ENCODE assay signal across 34 cellular contexts in the genomic region with DNA sequence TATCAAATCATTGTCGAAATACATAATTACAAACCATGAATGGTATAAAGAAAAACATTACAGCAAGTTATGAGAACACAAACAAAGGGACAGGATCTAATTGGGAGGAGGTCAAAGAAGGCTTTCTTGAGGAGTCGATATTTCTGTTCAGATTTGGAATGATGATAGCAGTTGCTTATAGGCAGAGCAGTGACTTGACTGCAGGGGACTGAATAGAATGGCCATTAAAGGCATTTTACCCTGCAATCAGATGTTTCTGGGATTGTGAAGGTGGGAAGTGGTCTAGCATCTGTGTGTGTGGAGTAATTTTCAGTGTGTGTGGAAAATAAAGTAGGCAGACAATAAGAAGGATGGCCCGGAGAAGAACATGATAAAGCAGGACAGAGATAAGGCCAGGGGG. TPM values are rescaled to one million over a fixed set of nuclear protein-coding genes. Genes with fewer than 3 reads are reported as not detected.
"Had no signal": no experiment of that assay in that cellular context is flagged by ENCODE, and none has a peak within 500 bp of the region (broad histone marks: within the 10 kb centered on the region; RNA-seq: fewer than 3 reads in every experiment).

No MANE protein-coding gene starts in this region.

- H3K9me3 ChIP-seq: adrenal gland, ascending aorta had no signal

- H3K27me3 Mint-ChIP-seq: activated CD4-positive, alpha-beta memory T cell treated with anti-CD3 and anti-CD28 coated beads for 36 hours; activated CD8-positive, alpha-beta memory T cell treated with anti-CD3 and anti-CD28 coated beads, Interleukin-2, amount 10 ng/mL, durations not matched to agents 7 days and 5 days; activated naive CD8-positive, alpha-beta T cell treated with anti-CD3 and anti-CD28 coated beads, Interleukin-2, amount 50 U/mL, for 24 hours; dendritic cell treated with granulocyte-macrophage colony-stimulating factor and Interleukin-4, amounts not matched to agents 40 ng/mL and 50 ng/mL, for 4 days had no signal

- H3K36me3 Mint-ChIP-seq: activated CD4-positive, alpha-beta memory T cell treated with anti-CD3 and anti-CD28 coated beads for 36 hours; activated CD8-positive, alpha-beta memory T cell treated with anti-CD3 and anti-CD28 coated beads, Interleukin-2, amount 10 ng/mL, durations not matched to agents 7 days and 5 days; activated naive CD4-positive, alpha-beta T cell treated with anti-CD3 and anti-CD28 coated beads, Interleukin-2, amount 50 U/mL, for 24 hours; activated naive CD8-positive, alpha-beta T cell treated with anti-CD3 and anti-CD28 coated beads for 36 hours had no signal

- H3K4me1 Mint-ChIP-seq: activated CD4-positive, alpha-beta T cell treated with anti-CD3 and anti-CD28 coated beads for 36 hours; activated CD4-positive, alpha-beta T cell treated with anti-CD3 and anti-CD28 coated beads, Interleukin-2, amount 10 ng/mL, durations not matched to agents 24 days and 14 days; activated CD8-positive, alpha-beta memory T cell treated with anti-CD3 and anti-CD28 coated beads, Interleukin-2, amount 10 ng/mL, durations not matched to agents 7 days and 5 days; activated naive CD4-positive, alpha-beta T cell treated with anti-CD3 and anti-CD28 coated beads, Interleukin-2, amount 50 U/mL, for 24 hours; activated naive CD8-positive, alpha-beta T cell treated with anti-CD3 and anti-CD28 coated beads for 36 hours; activated naive CD8-positive, alpha-beta T cell treated with anti-CD3 and anti-CD28 coated beads, Interleukin-2, amount 50 U/mL, for 24 hours; central memory CD8-positive, alpha-beta T cell; endodermal cell had no signal

- H3K27me3 ChIP-seq: adrenal gland, ascending aorta, brain microvascular endothelial cell, dorsolateral prefrontal cortex had no signal

- ATAC-seq: activated CD4-positive, alpha-beta T cell treated with anti-CD3 and anti-CD28 coated beads for 36 hours; activated CD8-positive, alpha-beta memory T cell treated with anti-CD3 and anti-CD28 coated beads, Interleukin-2, amount 10 ng/mL, durations not matched to agents 7 days and 5 days; activated CD8-positive, alpha-beta T cell treated with anti-CD3 and anti-CD28 coated beads, Interleukin-2, amount 10 ng/mL, durations not matched to agents 7 days and 5 days; activated naive CD8-positive, alpha-beta T cell treated with anti-CD3 and anti-CD28 coated beads, Interleukin-2, amount 50 U/mL, for 24 hours; esophagus mucosa had no signal

- DNase-seq: activated CD4-positive, alpha-beta memory T cell treated with anti-CD3 and anti-CD28 coated beads for 36 hours; activated CD4-positive, alpha-beta T cell treated with anti-CD3 and anti-CD28 coated beads for 36 hours; activated CD4-positive, alpha-beta T cell treated with anti-CD3 and anti-CD28 coated beads, Interleukin-2, amount 10 ng/mL, durations not matched to agents 24 days and 14 days; activated CD4-positive, CD25-positive, alpha-beta regulatory T cell; activated CD4-positive, CD25-positive, alpha-beta regulatory T cell treated with anti-CD3 and anti-CD28 coated beads, Interleukin-2, amount 50 U/mL, for 72 hours; activated CD8-positive, alpha-beta memory T cell treated with anti-CD3 and anti-CD28 coated beads, Interleukin-2, amount 10 ng/mL, durations not matched to agents 7 days and 5 days; activated CD8-positive, alpha-beta memory T cell treated with anti-CD3 and anti-CD28 coated beads, Interleukin-2, amount 50 U/mL, for 4 hours; activated CD8-positive, alpha-beta T cell treated with anti-CD3 and anti-CD28 coated beads, Interleukin-2, amount 10 ng/mL, durations not matched to agents 7 days and 5 days; activated effector memory CD4-positive, alpha-beta T cell treated with anti-CD3 and anti-CD28 coated beads, Interleukin-2, amount 50 U/mL, for 16 hours; activated naive CD4-positive, alpha-beta T cell treated with anti-CD3 and anti-CD28 coated beads for 36 hours; activated naive CD8-positive, alpha-beta T cell treated with anti-CD3 and anti-CD28 coated beads for 36 hours; activated naive CD8-positive, alpha-beta T cell treated with anti-CD3 and anti-CD28 coated beads, Interleukin-2, amount 50 U/mL, for 24 hours; activated T-cell treated with anti-CD3 and anti-CD28 coated beads, Interleukin-2, amount 50 U/mL, for 1 hour; activated T-cell treated with anti-CD3 and anti-CD28 coated beads, Interleukin-2, amount 50 U/mL, for 48 hours; adrenal gland; brain microvascular endothelial cell; dorsolateral prefrontal cortex; effector memory CD4-positive, alpha-beta T cell; endodermal cell; foreskin fibroblast; head of caudate nucleus; T-helper 2 cell had no signal

- H3K4me3 ChIP-seq: adrenal gland, ascending aorta, coronary artery, dorsolateral prefrontal cortex had no signal

- H3K9me3 Mint-ChIP-seq: activated CD4-positive, alpha-beta memory T cell treated with anti-CD3 and anti-CD28 coated beads for 36 hours; activated CD4-positive, alpha-beta T cell treated with anti-CD3 and anti-CD28 coated beads, Interleukin-2, amount 10 ng/mL, durations not matched to agents 24 days and 14 days; activated naive CD4-positive, alpha-beta T cell treated with anti-CD3 and anti-CD28 coated beads for 36 hours; activated naive CD4-positive, alpha-beta T cell treated with anti-CD3 and anti-CD28 coated beads, Interleukin-2, amount 50 U/mL, for 24 hours; activated naive CD8-positive, alpha-beta T cell treated with anti-CD3 and anti-CD28 coated beads for 36 hours; activated naive CD8-positive, alpha-beta T cell treated with anti-CD3 and anti-CD28 coated beads, Interleukin-2, amount 50 U/mL, for 24 hours; activated T-helper 1 cell treated with anti-CD3 and anti-CD28 coated beads, Interleukin-12 subunit alpha, Interleukin-12 subunit beta, Interleukin-2, Interleukin-4 antibody, amounts not matched to agents 30 ng/mL and 10 ng/mL and 1 ng/mL, durations not matched to agents 14 hours and 24 hours and 36 hours; activated T-helper 2 cell treated with anti-CD3 and anti-CD28 coated beads, Interferon-gamma antibody, Interleukin-2, Interleukin-4, amounts not matched to agents 10 μg/mL and 5 μg/mL and 100 μg/mL, durations not matched to agents 14 hours and 24 hours and 36 hours; dendritic cell treated with granulocyte-macrophage colony-stimulating factor and Interleukin-4, amounts not matched to agents 40 ng/mL and 50 ng/mL, for 4 days; endodermal cell had no signal

- H3K4me3 Mint-ChIP-seq: activated CD4-positive, alpha-beta memory T cell treated with anti-CD3 and anti-CD28 coated beads for 36 hours; activated CD4-positive, alpha-beta T cell treated with anti-CD3 and anti-CD28 coated beads for 36 hours; activated CD4-positive, alpha-beta T cell treated with anti-CD3 and anti-CD28 coated beads, Interleukin-2, amount 10 ng/mL, durations not matched to agents 24 days and 14 days; activated CD8-positive, alpha-beta memory T cell treated with anti-CD3 and anti-CD28 coated beads, Interleukin-2, amount 10 ng/mL, durations not matched to agents 7 days and 5 days; activated CD8-positive, alpha-beta T cell treated with anti-CD3 and anti-CD28 coated beads, Interleukin-2, amount 10 ng/mL, durations not matched to agents 7 days and 5 days; activated naive CD4-positive, alpha-beta T cell treated with anti-CD3 and anti-CD28 coated beads for 36 hours; activated naive CD4-positive, alpha-beta T cell treated with anti-CD3 and anti-CD28 coated beads, Interleukin-2, amount 50 U/mL, for 24 hours; activated naive CD8-positive, alpha-beta T cell treated with anti-CD3 and anti-CD28 coated beads for 36 hours; activated naive CD8-positive, alpha-beta T cell treated with anti-CD3 and anti-CD28 coated beads, Interleukin-2, amount 50 U/mL, for 24 hours; activated T-helper 1 cell treated with anti-CD3 and anti-CD28 coated beads, Interleukin-12 subunit alpha, Interleukin-12 subunit beta, Interleukin-2, Interleukin-4 antibody, amounts not matched to agents 30 ng/mL and 10 ng/mL and 1 ng/mL, durations not matched to agents 14 hours and 24 hours and 36 hours; central memory CD8-positive, alpha-beta T cell; dendritic cell treated with granulocyte-macrophage colony-stimulating factor and Interleukin-4, amounts not matched to agents 40 ng/mL and 50 ng/mL, for 4 days; endodermal cell had no signal

- H3K36me3 ChIP-seq: adrenal gland, ascending aorta, brain microvascular endothelial cell had no signal

- H3K27ac ChIP-seq: adrenal gland, brain microvascular endothelial cell, coronary artery had no signal

- FAIRE-seq: bronchial epithelial cell, frontal cortex had no signal

- H3K27ac Mint-ChIP-seq: activated CD4-positive, alpha-beta memory T cell treated with anti-CD3 and anti-CD28 coated beads for 36 hours; activated CD4-positive, alpha-beta T cell treated with anti-CD3 and anti-CD28 coated beads for 36 hours; activated CD4-positive, alpha-beta T cell treated with anti-CD3 and anti-CD28 coated beads, Interleukin-2, amount 10 ng/mL, durations not matched to agents 24 days and 14 days; activated CD8-positive, alpha-beta memory T cell treated with anti-CD3 and anti-CD28 coated beads, Interleukin-2, amount 10 ng/mL, durations not matched to agents 7 days and 5 days; activated CD8-positive, alpha-beta T cell treated with anti-CD3 and anti-CD28 coated beads, Interleukin-2, amount 10 ng/mL, durations not matched to agents 7 days and 5 days; activated naive CD4-positive, alpha-beta T cell treated with anti-CD3 and anti-CD28 coated beads for 36 hours; activated naive CD4-positive, alpha-beta T cell treated with anti-CD3 and anti-CD28 coated beads, Interleukin-2, amount 50 U/mL, for 24 hours; activated naive CD8-positive, alpha-beta T cell treated with anti-CD3 and anti-CD28 coated beads for 36 hours; activated naive CD8-positive, alpha-beta T cell treated with anti-CD3 and anti-CD28 coated beads, Interleukin-2, amount 50 U/mL, for 24 hours; activated T-helper 1 cell treated with anti-CD3 and anti-CD28 coated beads, Interleukin-12 subunit alpha, Interleukin-12 subunit beta, Interleukin-2, Interleukin-4 antibody, amounts not matched to agents 30 ng/mL and 10 ng/mL and 1 ng/mL, durations not matched to agents 14 hours and 24 hours and 36 hours; activated T-helper 2 cell treated with anti-CD3 and anti-CD28 coated beads, Interferon-gamma antibody, Interleukin-2, Interleukin-4, amounts not matched to agents 10 μg/mL and 5 μg/mL and 100 μg/mL, durations not matched to agents 14 hours and 24 hours and 36 hours; dendritic cell treated with granulocyte-macrophage colony-stimulating factor and Interleukin-4, amounts not matched to agents 40 ng/mL and 50 ng/mL, for 4 days; endodermal cell had no signal

RNA-seq across cellular contexts. Expression of a gene that starts 41.0 kb away (rescaled TPM):
- total RNA-seq: activated CD4-positive, alpha-beta memory T cell treated with anti-CD3 and anti-CD28 coated beads for 36 hours; activated CD4-positive, alpha-beta T cell treated with anti-CD3 and anti-CD28 coated beads for 36 hours; activated CD4-positive, alpha-beta T cell treated with anti-CD3 and anti-CD28 coated beads, Interleukin-2, amount 10 ng/mL, durations not matched to agents 24 days and 14 days; activated CD8-positive, alpha-beta memory T cell treated with anti-CD3 and anti-CD28 coated beads for 36 hours; activated CD8-positive, alpha-beta memory T cell treated with anti-CD3 and anti-CD28 coated beads, Interleukin-2, amount 10 ng/mL, durations not matched to agents 7 days and 5 days; activated CD8-positive, alpha-beta T cell treated with anti-CD3 and anti-CD28 coated beads, Interleukin-2, amount 10 ng/mL, durations not matched to agents 7 days and 5 days; activated naive CD4-positive, alpha-beta T cell treated with anti-CD3 and anti-CD28 coated beads for 36 hours; activated naive CD8-positive, alpha-beta T cell treated with anti-CD3 and anti-CD28 coated beads for 36 hours; activated T-helper 1 cell treated with anti-CD3 and anti-CD28 coated beads, Interleukin-12 subunit alpha, Interleukin-12 subunit beta, Interleukin-2, Interleukin-4 antibody, amounts not matched to agents 30 ng/mL and 10 ng/mL and 1 ng/mL, durations not matched to agents 14 hours and 24 hours and 36 hours; activated T-helper 2 cell treated with anti-CD3 and anti-CD28 coated beads, Interferon-gamma antibody, Interleukin-2, Interleukin-4, amounts not matched to agents 10 μg/mL and 5 μg/mL and 100 μg/mL, durations not matched to agents 14 hours and 24 hours and 36 hours; ascending aorta; bronchial epithelial cell; endodermal cell; T-helper 1 cell treated with Interleukin-12 subunit alpha and Interleukin-12 subunit beta and Interleukin-4 antibody, amounts not matched to agents 30 ng/mL and 1 ng/mL, for 36 hours had no signal
- polyA plus RNA-seq: adrenal gland had no signal
